1 cellular context compared by ENCODE assay signal in genomic region chr9:123642291-123643278, GRCh38.
A peak's percentile ranks its signal among the peaks of the same experiment; 100 is the strongest.
TF ChIP-seq lines count a peak whose summit lies in the region.

No MANE protein-coding gene starts in this region.

TF ChIP-seq in HEK293, 187 proteins besides CTCF, POLR2A, EP300 and RAD21 (continued from another document and continues in another):
- TF ChIP-seq ZNF146 (tag by site-specific recombination; IDR thresholded peaks at IDR 0.05) = no peak
- TF ChIP-seq TSHZ1 (tag by site-specific recombination; IDR thresholded peaks at IDR 0.05; ENCODE audit: borderline replicate concordance) = no peak
- TF ChIP-seq BCL6B (tag by site-specific recombination; IDR thresholded peaks at IDR 0.05) = no peak
- TF ChIP-seq ZNF398 (tag by site-specific recombination; IDR thresholded peaks at IDR 0.05) = no peak
- no peak for TF ChIP-seq ZNF184 (tag by site-specific recombination; IDR thresholded peaks at IDR 0.05)
- no peak for TF ChIP-seq ZNF16 (tag by site-specific recombination; IDR thresholded peaks at IDR 0.05; ENCODE audit: low read depth)
- no peak for TF ChIP-seq HOXD13 (CRISPR knock-in tag; IDR thresholded peaks at IDR 0.05; ENCODE audit: borderline replicate concordance)
- no peak for TF ChIP-seq ZSCAN23 (tag by site-specific recombination; IDR thresholded peaks at IDR 0.05)
- no peak for TF ChIP-seq ZNF174 (tag by site-specific recombination; IDR thresholded peaks at IDR 0.05)
- no peak for TF ChIP-seq ZNF24 (tag by site-specific recombination; IDR thresholded peaks at IDR 0.05)
- TF ChIP-seq ATF2 (tag by site-specific recombination; IDR thresholded peaks at IDR 0.05; ENCODE audit: low read depth) = no peak
- no peak for TF ChIP-seq ZNF518A (tag by site-specific recombination; conservative IDR thresholded peaks at IDR 0.05; ENCODE audit: low read depth)
- TF ChIP-seq ZNF514 (tag by site-specific recombination; IDR thresholded peaks at IDR 0.05) = no peak
- TF ChIP-seq TCF7L2 (IDR thresholded peaks at IDR 0.05; ENCODE audit: borderline replicate concordance, low read depth, low read length) = peak; percentile 74; the same call in 1 of the 2 replicates
- no peak for TF ChIP-seq GFI1B (tag by site-specific recombination; IDR thresholded peaks at IDR 0.05)
- no peak for TF ChIP-seq ZNF670 (tag by site-specific recombination; IDR thresholded peaks at IDR 0.05; ENCODE audit: low read depth)
- no peak for TF ChIP-seq ZNF311 (tag by site-specific recombination; IDR thresholded peaks at IDR 0.05; ENCODE audit: borderline replicate concordance)
- peak; percentile 70 for TF ChIP-seq ZNF10 (tag by site-specific recombination; IDR thresholded peaks at IDR 0.05)
- no peak for TF ChIP-seq ZNF23 (tag by site-specific recombination; IDR thresholded peaks at IDR 0.05; ENCODE audit: borderline replicate concordance)
- TF ChIP-seq ZNF426 (tag by site-specific recombination; IDR thresholded peaks at IDR 0.05) = no peak
- TF ChIP-seq ZNF155 (tag by site-specific recombination; IDR thresholded peaks at IDR 0.05) = no peak
- no peak for TF ChIP-seq SCRT2 (tag by site-specific recombination; IDR thresholded peaks at IDR 0.05)
- no peak for TF ChIP-seq KLF17 (tag by site-specific recombination; IDR thresholded peaks at IDR 0.05)
- 0 out of 2 replicates have a peak, but pooled peaks have one; percentile 8 for TF ChIP-seq ZBTB20 (tag by site-specific recombination; IDR thresholded peaks at IDR 0.05)
- TF ChIP-seq ZSCAN5A (tag by site-specific recombination; IDR thresholded peaks at IDR 0.05) = no peak
- no peak for TF ChIP-seq ZNF548 (tag by site-specific recombination; IDR thresholded peaks at IDR 0.05)
- TF ChIP-seq KLF9 (tag by site-specific recombination; IDR thresholded peaks at IDR 0.05; ENCODE audit: low read depth) = no peak
- no peak for TF ChIP-seq OVOL3 (tag by site-specific recombination; IDR thresholded peaks at IDR 0.05)
- no peak for TF ChIP-seq REST (tag by site-specific recombination; IDR thresholded peaks at IDR 0.05)
- no peak for TF ChIP-seq YY2 (tag by site-specific recombination; IDR thresholded peaks at IDR 0.05)
- TF ChIP-seq ZNF639 (tag by site-specific recombination; IDR thresholded peaks at IDR 0.05) = no peak
- 0 out of 2 replicates have a peak, but pooled peaks have one; percentile 22 for TF ChIP-seq ZNF18 (tag by site-specific recombination; IDR thresholded peaks at IDR 0.05)
